Comparison of ENCODE assay signal across 16 cellular contexts in genomic region chr3:194343561-194343893, GRCh38. TPM values are rescaled to one million over a fixed set of nuclear protein-coding genes. Genes with fewer than 3 reads are reported as not detected.
"Had no signal": no experiment of that assay in that cellular context is flagged by ENCODE, and none has a peak within 500 bp of the region (broad histone marks: within the 10 kb centered on the region; RNA-seq: fewer than 3 reads in every experiment).

No MANE protein-coding gene starts in this region.

- H3K9me3 ChIP-seq: gastroesophageal sphincter, stomach, suprapubic skin, transverse colon had no signal

- H3K4me3 ChIP-seq: coronary artery, gastroesophageal sphincter, neural progenitor cell, smooth muscle cell, stomach, suprapubic skin, transverse colon had no signal

- H3K9ac ChIP-seq: neural progenitor cell had no signal

- H3K4me2 ChIP-seq: neural progenitor cell, smooth muscle cell had no signal

- H3K36me3 ChIP-seq: gastroesophageal sphincter, neural progenitor cell, stomach, suprapubic skin, transverse colon had no signal

- H2AFZ ChIP-seq: neural progenitor cell had no signal

- DNase-seq: cerebellar nuclear complex had no signal

- H3K27me3 ChIP-seq: stomach, suprapubic skin, transverse colon had no signal

- H3K27ac ChIP-seq: coronary artery, epithelial cell of prostate, gastroesophageal sphincter, neural progenitor cell, stomach, suprapubic skin, transverse colon had no signal

- H3K4me1 ChIP-seq: gastroesophageal sphincter, stomach, suprapubic skin, transverse colon had no signal

RNA-seq across cellular contexts. Expression of gene CPN2, which starts 7.6 kb away (rescaled TPM):
- total RNA-seq: activated CD4-positive, alpha-beta T cell treated with anti-CD3 and anti-CD28 coated beads for 36 hours; activated CD8-positive, alpha-beta memory T cell treated with anti-CD3 and anti-CD28 coated beads for 36 hours; gastroesophageal sphincter; mammary epithelial cell; mesothelial cell of epicardium; naive thymus-derived CD8-positive, alpha-beta T cell; sciatic nerve; stomach; suprapubic skin had no signal
- polyA plus RNA-seq: mammary epithelial cell; naive thymus-derived CD8-positive, alpha-beta T cell; smooth muscle cell; stomach had no signal

RNA-seq across cellular contexts. Expression of gene LRRC15, which starts 26.0 kb away (rescaled TPM):
- total RNA-seq: activated CD8-positive, alpha-beta memory T cell treated with anti-CD3 and anti-CD28 coated beads for 36 hours; mesothelial cell of epicardium; naive thymus-derived CD8-positive, alpha-beta T cell had no signal
- polyA plus RNA-seq: mammary epithelial cell; naive thymus-derived CD8-positive, alpha-beta T cell had no signal

RNA-seq across cellular contexts. Expression of gene GP5, which starts 55.5 kb away (rescaled TPM):
- total RNA-seq: left ventricle myocardium superior, smooth muscle cell, transverse colon had no signal
- polyA plus RNA-seq: mammary epithelial cell, smooth muscle cell, stomach had no signal
